ENCODE assay signal across 13 cellular contexts in the genomic region with DNA sequence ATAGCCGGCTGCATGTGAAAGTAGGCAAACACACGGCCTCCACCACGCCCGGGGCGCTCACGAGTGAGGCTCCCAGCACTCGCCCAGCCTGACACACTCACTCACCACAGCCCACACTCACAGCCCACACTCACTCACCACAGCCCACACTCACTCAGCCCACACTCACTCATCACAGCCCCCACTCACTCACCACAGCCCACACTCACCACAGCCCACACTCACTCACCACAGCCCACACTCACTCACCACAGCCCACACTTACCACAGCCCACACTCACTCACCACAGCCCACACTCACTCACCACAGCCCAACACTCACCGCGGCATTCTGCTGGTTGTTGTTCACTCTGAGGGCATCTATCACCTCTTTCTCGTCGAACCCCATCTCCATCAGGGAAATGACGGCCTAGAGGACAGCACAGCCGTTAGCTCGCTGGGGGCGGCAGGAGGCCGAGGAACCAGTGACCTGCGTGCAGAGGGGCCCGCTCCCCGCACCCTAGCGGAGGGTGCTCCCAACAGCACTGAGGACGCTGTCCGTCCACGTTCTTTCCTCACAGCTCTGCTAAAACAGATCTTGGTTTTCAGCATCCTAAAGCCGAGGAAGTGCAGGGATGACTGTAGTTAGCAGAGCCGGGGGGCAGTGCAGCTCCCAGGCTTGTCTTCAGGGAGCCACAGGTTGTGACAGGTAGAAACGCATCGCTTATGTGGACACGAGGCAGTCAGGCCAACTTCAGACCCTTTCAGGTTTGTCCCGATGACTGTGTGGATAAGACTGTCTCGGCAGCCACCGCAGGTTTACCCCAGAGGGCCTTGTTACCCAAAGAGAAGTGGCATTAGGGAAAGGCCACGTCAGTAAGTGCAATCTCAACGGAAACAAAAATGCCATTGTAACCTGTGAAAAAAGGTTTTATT. TPM values are rescaled to one million over a fixed set of nuclear protein-coding genes. Genes with fewer than 3 reads are reported as not detected.
DNase-seq lines count a peak whose midpoint lies in the region; ATAC-seq and TF ChIP-seq lines count a peak whose summit lies in the region.
"Had no signal": no experiment of that assay in that cellular context is flagged by ENCODE, and none has a peak within 500 bp of the region (broad histone marks: within the 10 kb centered on the region; RNA-seq: fewer than 3 reads in every experiment).

No MANE protein-coding gene starts in this region.

- H3K27me3 ChIP-seq in uterus = no peaks in the 10 kb centered on the region
- H3K27me3 ChIP-seq: BLaER1, pancreas, testis had no signal

- H3K4me3 Mint-ChIP-seq in activated naive CD8-positive, alpha-beta T cell treated with anti-CD3 and anti-CD28 coated beads, Interleukin-2, amount 50 U/mL, for 24 hours = peak overlapping the region; percentile 71

- no peaks in the 10 kb centered on the region for H3K36me3 ChIP-seq in uterus

- no peak overlapping the region for H3K27ac ChIP-seq in uterus
- H3K27ac ChIP-seq: BLaER1, epithelial cell of prostate, pancreas, testis had no signal

- intact Hi-C loops in uterus (cut with DNase I; ENCODE audit: low total_unique reads) = no loop called here

- peak overlapping the region; percentile 94 for H3K27ac Mint-ChIP-seq in activated naive CD8-positive, alpha-beta T cell treated with anti-CD3 and anti-CD28 coated beads, Interleukin-2, amount 50 U/mL, for 24 hours

- peaks cover 5% of the 10 kb centered on the region for H3K9me3 Mint-ChIP-seq in activated naive CD8-positive, alpha-beta T cell treated with anti-CD3 and anti-CD28 coated beads, Interleukin-2, amount 50 U/mL, for 24 hours

- peaks cover 8% of the 10 kb centered on the region for H3K4me1 Mint-ChIP-seq in activated naive CD8-positive, alpha-beta T cell treated with anti-CD3 and anti-CD28 coated beads, Interleukin-2, amount 50 U/mL, for 24 hours

- H3K36me3 Mint-ChIP-seq in activated naive CD8-positive, alpha-beta T cell treated with anti-CD3 and anti-CD28 coated beads, Interleukin-2, amount 50 U/mL, for 24 hours (ENCODE audit: low read depth) = peaks cover 69% of the 10 kb centered on the region

- H3K27me3 Mint-ChIP-seq in activated naive CD8-positive, alpha-beta T cell treated with anti-CD3 and anti-CD28 coated beads, Interleukin-2, amount 50 U/mL, for 24 hours = peaks cover 6% of the 10 kb centered on the region

- DNase-seq in Jurkat, Clone E6-1 (ENCODE audit: low read depth, low spot score) = peak; percentile 41
- peak; percentile 31 to 42 for DNase-seq in activated CD4-positive, alpha-beta T cell treated with anti-CD3 and anti-CD28 coated beads, Interleukin-2, amount 50 U/mL, for 4 hours
- DNase-seq in activated naive CD8-positive, alpha-beta T cell treated with anti-CD3 and anti-CD28 coated beads, Interleukin-2, amount 50 U/mL, for 24 hours = peak; percentile 54
- DNase-seq in stimulated activated CD4-positive, alpha-beta T cell treated with anti-CD3 and anti-CD28 coated beads, TNF-alpha, amount 100 ng/mL, for 4 hours (ENCODE audit: low read depth in 3 of 3) = peak in 2 of 3 experiments; percentile 31 to 32
- DNase-seq in uterus = no peak
- no peak for DNase-seq in OCI-M2 (lab: John Stamatoyannopoulos, UW; ENCODE audit: unreplicated experiment)
- DNase-seq in HCEC 1CT = no peak
- DNase-seq: NCI-H1694 treated with DMSO at 0.1 percent for 48 hours, testis had no signal

- no peaks in the 10 kb centered on the region for H3K4me1 ChIP-seq in uterus
- H3K4me1 ChIP-seq: pancreas, testis had no signal

- ATAC-seq in activated naive CD8-positive, alpha-beta T cell treated with anti-CD3 and anti-CD28 coated beads, Interleukin-2, amount 50 U/mL, for 24 hours = peak; percentile 66
- ATAC-seq in HG03457 (IDR thresholded peaks at IDR 0.05; ENCODE audit: unreplicated experiment) = no peak
- ATAC-seq: pancreas had no signal

- no peak overlapping the region for H3K4me3 ChIP-seq in Jurkat, Clone E6-1 (ENCODE audit: low read length)
- H3K4me3 ChIP-seq in uterus = no peak overlapping the region
- H3K4me3 ChIP-seq: BLaER1, pancreas, testis had no signal

- no peak for TF ChIP-seq CTCF in uterus (IDR thresholded peaks at IDR 0.05)

- no peaks in the 10 kb centered on the region for H3K9me3 ChIP-seq in uterus
- H3K9me3 ChIP-seq: pancreas, testis had no signal

- TF ChIP-seq POLR2A in uterus (IDR thresholded peaks at IDR 0.05) = no peak

RNA-seq across cellular contexts. Expression of a gene that starts 21.6 kb away (rescaled TPM):
- polyA plus RNA-seq in Jurkat, Clone E6-1 (2012; ENCODE audit: insufficient read depth, insufficient read length) = 54.4 TPM
- 10 to 100 TPM; 25.1 to 46.1 (median 35.8) TPM for total RNA-seq in uterus

RNA-seq across cellular contexts. Expression of a gene that starts 32.3 kb away (rescaled TPM):
- polyA plus RNA-seq in Jurkat, Clone E6-1 (2012; ENCODE audit: insufficient read depth, insufficient read length) = 22.6 TPM
- 10 to 100 TPM; 15.6 to 61.2 (median 43.2) TPM for total RNA-seq in uterus

Comparison
In these comparisons a context has a peak if more than half of its experiments do, and no peak if none do; other contexts are left out.
1. DNase-seq: peak in Jurkat, Clone E6-1 (single experiment), activated CD4-positive, alpha-beta T cell treated with anti-CD3 and anti-CD28 coated beads, Interleukin-2, amount 50 U/mL, for 4 hours (2 of 2), activated naive CD8-positive, alpha-beta T cell treated with anti-CD3 and anti-CD28 coated beads, Interleukin-2, amount 50 U/mL, for 24 hours (single experiment) and stimulated activated CD4-positive, alpha-beta T cell treated with anti-CD3 and anti-CD28 coated beads, TNF-alpha, amount 100 ng/mL, for 4 hours (2 of 3); none in uterus (0 of 2), OCI-M2 (single experiment) and HCEC 1CT (single experiment).